In genomic region chr4:6819295-6819694, GRCh38 we compare ENCODE assay signal across 23 cellular contexts. TPM values are rescaled to one million over a fixed set of nuclear protein-coding genes. Genes with fewer than 3 reads are reported as not detected.
DNase-seq lines count a peak whose midpoint lies in the region; ATAC-seq, FAIRE-seq and TF ChIP-seq lines count a peak whose summit lies in the region.
"Had no signal": no experiment of that assay in that cellular context is flagged by ENCODE, and none has a peak within 500 bp of the region (broad histone marks: within the 10 kb centered on the region; RNA-seq: fewer than 3 reads in every experiment).

No MANE protein-coding gene starts in this region.

- CTCF ChIA-PET in K562 (lab: Yijun Ruan, JAX; ENCODE audit: low intra/inter-chr PET ratio) = no interaction called here
- CTCF ChIA-PET in naive thymus-derived CD4-positive, alpha-beta T cell (lab: Charles Lee) = no interaction called here

- H3K9me2 ChIP-seq in DOHH2 (replicated peaks; ENCODE audit: control insufficient read depth, low read length) = no peaks in the 10 kb centered on the region

- no peak overlapping the region for H3K9ac ChIP-seq in K562 (ENCODE audit: insufficient read depth in 1 of 2, low read depth in 2 of 2, low read length in 2 of 2)
- H3K9ac ChIP-seq: BLaER1 had no signal

- H3K36me3 ChIP-seq in DOHH2 (ENCODE audit: control insufficient read depth, low read length) = peaks cover 29% of the 10 kb centered on the region
- H3K36me3 ChIP-seq in K562 (ENCODE audit: control insufficient read depth, insufficient read depth, low read length) = peaks cover 20% of the 10 kb centered on the region
- H3K36me3 ChIP-seq in naive thymus-derived CD4-positive, alpha-beta T cell (ENCODE audit: control insufficient read depth in 2 of 3, insufficient read depth in 3 of 3, low read length in 3 of 3) = peaks cover 0 to 5% (median 0%) of the 10 kb centered on the region in 3 experiments

- POLR2A ChIA-PET in K562 (lab: Yijun Ruan, JAX) = interaction anchor here (1.0 to 1.8 kb wide), 3 partner anchors 11 to 21 kb away, joined by 3 to 5 read pairs (median 5); no protein-coding TSS in a partner anchor
- POLR2A ChIA-PET in naive thymus-derived CD4-positive, alpha-beta T cell (lab: Charles Lee) = no interaction called here

- peaks cover 71% of the 10 kb centered on the region for H3K79me2 ChIP-seq in DOHH2 (ENCODE audit: control insufficient read depth, low read length)
- peaks cover 87% of the 10 kb centered on the region for H3K79me2 ChIP-seq in K562 (ENCODE audit: control insufficient read depth, insufficient read depth, low read length)

- TF ChIP-seq CTCF in DOHH2 (IDR thresholded peaks at IDR 0.05; ENCODE audit: low read depth, low read length, poor library complexity, severe bottlenecking) = no peak
- no peak for TF ChIP-seq CTCF in K562 (IDR thresholded peaks at IDR 0.05 in 2 of 3, conservative IDR thresholded peaks at IDR 0.05 in 1 of 3; ENCODE audit: insufficient read depth in 2 of 3, low read depth in 1 of 3, low read length in 3 of 3)

- BruUV-seq in K562 (replicated peaks; lab: Mats Ljungman, UMichigan) = no TSS peak

- ATAC-seq in K562 (no peak), HG03432 (IDR thresholded peaks at IDR 0.05; ENCODE audit: unreplicated experiment) (no peak)
- no peak for ATAC-seq in naive thymus-derived CD4-positive, alpha-beta T cell
- ATAC-seq: CD8-positive, alpha-beta T cell had no signal

- peaks cover 9 to 56% (median 22%) of the 10 kb centered on the region in 11 donors for H3K9me3 Mint-ChIP-seq in naive thymus-derived CD4-positive, alpha-beta T cell

- in situ Hi-C loops in K562 (cut with MboI) = no loop called here

- H3K4me3 Mint-ChIP-seq in naive thymus-derived CD4-positive, alpha-beta T cell = no peak overlapping the region
- H3K4me3 Mint-ChIP-seq: B cell; CD4-positive, CD25-positive, alpha-beta regulatory T cell; CD8-positive, alpha-beta T cell; HFFc6 had no signal

- H3K4me2 ChIP-seq in DOHH2 (ENCODE audit: low read length) (peak overlapping the region; percentile 14), K562 (ENCODE audit: insufficient read depth, low read length) (no peak overlapping the region)
- H3K4me2 ChIP-seq: BLaER1 had no signal

- peaks cover 25% of the 10 kb centered on the region for H3K9me3 ChIP-seq in DOHH2 (ENCODE audit: control insufficient read depth, insufficient read depth, low read length)
- peaks cover 8% of the 10 kb centered on the region; the same call in 1 of the 2 replicates for H3K9me3 ChIP-seq in K562 (replicated peaks; ENCODE audit: control insufficient read depth, insufficient read depth, low read depth, low read length)
- H3K9me3 ChIP-seq in naive thymus-derived CD4-positive, alpha-beta T cell (ENCODE audit: control insufficient read depth in 2 of 3, low read length in 3 of 3) = peaks cover 0 to 14% (median 0%) of the 10 kb centered on the region in 3 experiments

- no peaks in the 10 kb centered on the region for H3K9me1 ChIP-seq in K562 (ENCODE audit: control insufficient read depth, insufficient read depth, low read length)

- intact Hi-C loops in K562 (cut with micrococcal nuclease) = no loop called here
- intact Hi-C loops in naive thymus-derived CD4-positive, alpha-beta T cell (cut with micrococcal nuclease) = no loop called here

- TF ChIP-seq RAD21 in K562 (CRISPR knock-in tag; conservative IDR thresholded peaks at IDR 0.05 in 1 of 2, IDR thresholded peaks at IDR 0.05 in 1 of 2) = 0 out of 4 replicates have a peak, but pooled peaks of 1 of the 2 experiments have one; percentile 3

- H3K36me3 Mint-ChIP-seq in naive thymus-derived CD4-positive, alpha-beta T cell = peaks cover 15 to 66% (median 45%) of the 10 kb centered on the region in 5 donors

- no peaks in the 10 kb centered on the region for H3K27me3 ChIP-seq in DOHH2 (ENCODE audit: control insufficient read depth, low read length)
- H3K27me3 ChIP-seq in K562 (ENCODE audit: control insufficient read depth in 2 of 2, insufficient read depth in 2 of 2, low read length in 2 of 2) = no peaks in the 10 kb centered on the region
- H3K27me3 ChIP-seq in naive thymus-derived CD4-positive, alpha-beta T cell (ENCODE audit: control insufficient read depth in 2 of 2, insufficient read depth in 2 of 2, low read length in 2 of 2) = no peaks in the 10 kb centered on the region
- H3K27me3 ChIP-seq: BLaER1 had no signal

- peaks cover 3% of the 10 kb centered on the region; the same call in 1 of the 2 replicates for H3F3A ChIP-seq in DOHH2 (ENCODE audit: control insufficient read depth, insufficient read depth)

- peaks cover 12% of the 10 kb centered on the region for H3K4me1 ChIP-seq in DOHH2 (ENCODE audit: control insufficient read depth, low read length)
- no peaks in the 10 kb centered on the region for H3K4me1 ChIP-seq in K562 (replicated peaks in 1 of 2; ENCODE audit: control insufficient read depth in 2 of 2, insufficient read depth in 2 of 2, low read length in 2 of 2)
- H3K4me1 ChIP-seq in naive thymus-derived CD4-positive, alpha-beta T cell (ENCODE audit: control insufficient read depth in 2 of 2, insufficient read depth in 2 of 2, low read length in 2 of 2) = no peaks in the 10 kb centered on the region
- H3K4me1 ChIP-seq: BLaER1, Caco-2 had no signal

- H3K27ac ChIP-seq in DOHH2 (ENCODE audit: low read depth, low read length) = peak overlapping the region; percentile 6; the same call in 1 of the 2 replicates
- H3K27ac ChIP-seq in K562 (ENCODE audit: extremely low read depth, low read depth, low read length) = no peak overlapping the region
- no peak overlapping the region for H3K27ac ChIP-seq in naive thymus-derived CD4-positive, alpha-beta T cell (ENCODE audit: low read depth, low read length)
- H3K27ac ChIP-seq: 22Rv1, BLaER1, C4-2B had no signal

- H3K4me3 ChIP-seq in DOHH2 (ENCODE audit: low read length) = peak overlapping the region; percentile 17; the same call in 1 of the 2 replicates
- no peak overlapping the region for H3K4me3 ChIP-seq in K562
- H3K4me3 ChIP-seq in naive thymus-derived CD4-positive, alpha-beta T cell (ENCODE audit: low read length) = no peak overlapping the region
- H3K4me3 ChIP-seq: HAP-1 had no signal

- FAIRE-seq in K562 (lab: Jason Lieb, UNC) = no peak
- peak; percentile 21 for FAIRE-seq in islet of Langerhans (lab: Jason Lieb, UNC)
- FAIRE-seq: A204.1, H54 had no signal

- no peak for TF ChIP-seq POLR2A in K562 (conservative IDR thresholded peaks at IDR 0.05)

- H4K20me1 ChIP-seq in DOHH2 (ENCODE audit: control insufficient read depth, insufficient read depth, low read depth, low read length) = no peaks in the 10 kb centered on the region
- no peaks in the 10 kb centered on the region for H4K20me1 ChIP-seq in K562 (replicated peaks; ENCODE audit: control insufficient read depth, insufficient read depth, low read length)

- DNase-seq in OCI-M1 (lab: John Stamatoyannopoulos, UW) (peak; percentile 15), K562 (ENCODE audit: extremely low read depth in 1 of 4, low spot score in 3 of 4) (no peak), NCI-H1930 (lab: John Stamatoyannopoulos, UW) (no peak), NCI-H2081 (lab: John Stamatoyannopoulos, UW) (no peak)
- no peak for DNase-seq in naive thymus-derived CD4-positive, alpha-beta T cell
- DNase-seq: Caco-2; CD4-positive, CD25-positive, alpha-beta regulatory T cell; CD8-positive, alpha-beta T cell; DMS153; DMS79; GF-D8; GOT3; HFFc6 had no signal

- H2AFZ ChIP-seq in K562 (ENCODE audit: low read depth, low read length) = no peak overlapping the region

- peaks cover 0 to 21% (median 17%) of the 10 kb centered on the region in 7 donors for H3K4me1 Mint-ChIP-seq in naive thymus-derived CD4-positive, alpha-beta T cell

- no peak overlapping the region for H3K27ac Mint-ChIP-seq in naive thymus-derived CD4-positive, alpha-beta T cell
- H3K27ac Mint-ChIP-seq: B cell; CD4-positive, CD25-positive, alpha-beta regulatory T cell; CD8-positive, alpha-beta T cell; HFFc6 had no signal

- TF ChIP-seq EP300 in K562 (IDR thresholded peaks at IDR 0.05; ENCODE audit: low read length) = no peak

- WGBS in K562 (ENCODE audit: insufficient coverage, low coverage, missing lambda C conversion rate) = 94% methylated on average over 1 of the region's 1 CpG

- H3K27me3 Mint-ChIP-seq in naive thymus-derived CD4-positive, alpha-beta T cell = no peaks in the 10 kb centered on the region
- H3K27me3 Mint-ChIP-seq: B cell; CD4-positive, CD25-positive, alpha-beta regulatory T cell had no signal

TF ChIP-seq in K562, 482 proteins besides CTCF, POLR2A, EP300 and RAD21 (continues in another document):
- 0 out of 4 replicates have a peak, but pooled peaks of 1 of the 2 experiments have one; percentile 17 for TF ChIP-seq TRIM24 (IDR thresholded peaks at IDR 0.05)

RNA-seq across cellular contexts. Expression of gene KIAA0232, which starts 36.8 kb away (rescaled TPM):
- total RNA-seq in K562 (2011; cell fraction: chromatin; rRNA removed; ENCODE audit: low replicate concordance) = 83.2 and 85.7 TPM in 2 replicates
- total RNA-seq in K562 (2011; cell fraction: nucleolus; rRNA removed) = 15.8 and 19.9 TPM in 2 replicates
- 25.1 and 27.5 TPM in 2 replicates for total RNA-seq in K562 (2011; cell fraction: nucleoplasm; rRNA removed)
- total RNA-seq in K562 (2014; rRNA removed) (9.0 and 9.5 TPM in 2 replicates), K562 (2014; rRNA removed; fragmentation: Illumina TruSeq; extraction: Trizol) (16.0 and 18.7 TPM in 2 replicates), K562 (2015; rRNA removed; fragmentation: Illumina TruSeq; extraction: Trizol) (13.0 and 13.6 TPM in 2 replicates), K562 (2021) (14.7 TPM in 2 replicates)
- polyA plus RNA-seq in K562 (2011; rRNA removed) (17.4 and 17.9 TPM in 2 replicates), K562 (2014; fragmentation: Illumina TruSeq; extraction: Trizol) (11.8 and 13.0 TPM in 2 replicates), K562 (2014; fragmentation: Nextera tagmentation; extraction: Ambion mirVana) (1 to 10 TPM; 3.5 to 4.2 TPM), K562 (2014; rRNA removed) (10.1 and 11.9 TPM in 2 replicates)
- 6.1 and 8.0 TPM in 2 replicates for polyA plus RNA-seq in K562 (2011; cell fraction: cytosol; rRNA removed)
- 14.6 and 18.0 TPM in 2 replicates for polyA plus RNA-seq in K562 (2011; cell fraction: nucleus; rRNA removed)
- polyA plus RNA-seq in K562 (2012) = 7.9 and 12.6 TPM in 2 replicates
- polyA minus RNA-seq in K562 (2011; rRNA and poly(A)+ RNA removed) = 26.5 and 30.1 TPM in 2 replicates
- 7.4 and 10.6 TPM in 2 replicates for polyA minus RNA-seq in K562 (2011; cell fraction: cytosol; rRNA and poly(A)+ RNA removed)
- polyA minus RNA-seq in K562 (2011; cell fraction: nucleus; rRNA and poly(A)+ RNA removed) = 15.9 and 24.1 TPM in 2 replicates
- 10 to 100 TPM; 15.7 to 24.2 (median 19.8) TPM for total RNA-seq in naive thymus-derived CD4-positive, alpha-beta T cell
- 10 to 100 TPM; 12.0 to 13.3 TPM for polyA plus RNA-seq in naive thymus-derived CD4-positive, alpha-beta T cell
